10 cellular contexts compared by ENCODE assay signal in genomic region chr7:150586778-150587152, GRCh38. TPM values are rescaled to one million over a fixed set of nuclear protein-coding genes. Genes with fewer than 3 reads are reported as not detected.
DNase-seq lines count a peak whose midpoint lies in the region; ATAC-seq, FAIRE-seq and TF ChIP-seq lines count a peak whose summit lies in the region.
"Had no signal": no experiment of that assay in that cellular context is flagged by ENCODE, and none has a peak within 500 bp of the region (broad histone marks: within the 10 kb centered on the region; RNA-seq: fewer than 3 reads in every experiment).

No MANE protein-coding gene starts in this region.

- intact Hi-C loops in CD14-positive monocyte (cut with micrococcal nuclease), result no loop called here
- intact Hi-C loops in endothelial cell of umbilical vein (cut with micrococcal nuclease), result loop anchor here (1.0 to 5.0 kb wide), 11 partner anchors 19 to 209 kb away; partner anchors contain the start of genes GIMAP2, GIMAP4, GIMAP5 and GIMAP8
- intact Hi-C loops in lower leg skin (cut with DNase I; ENCODE audit: low total_unique reads), result no loop called here

- H3K4me1 ChIP-seq in endothelial cell of umbilical vein (ENCODE audit: control insufficient read depth, extremely low read depth, insufficient read depth, low read length), result peaks cover 34% of the 10 kb centered on the region

- H3K9me3 ChIP-seq in endothelial cell of umbilical vein (replicated peaks; ENCODE audit: control insufficient read depth, insufficient read depth, low read length), result no peaks in the 10 kb centered on the region

- TF ChIP-seq POLR2A in endothelial cell of umbilical vein (IDR thresholded peaks at IDR 0.05; ENCODE audit: low read depth, low read length) (no peak), lower leg skin (IDR thresholded peaks at IDR 0.05) (no peak)

- H3K36me3 Mint-ChIP-seq in CD14-positive monocyte, result peaks cover 2 to 4% of the 10 kb centered on the region in 2 donors

- peak; percentile 59 for ATAC-seq in omental fat pad (ENCODE audit: low FRiP score)
- ATAC-seq in GM18519 (IDR thresholded peaks at IDR 0.05; ENCODE audit: low FRiP score, unreplicated experiment), result no peak
- ATAC-seq: K562 had no signal

- peak overlapping the region; percentile 64 for H3K9ac ChIP-seq in endothelial cell of umbilical vein (replicated peaks; ENCODE audit: extremely low read depth, insufficient read depth, low read length)

- dilution Hi-C loops in endothelial cell of umbilical vein (cut with MboI; ENCODE audit: extremely low pct_ligation_motif_present, low sequenced_read_pairs), result no loop called here

- peaks cover 0 to 2% (median 2%) of the 10 kb centered on the region in 3 donors for H3K27me3 Mint-ChIP-seq in CD14-positive monocyte (ENCODE audit: low read depth in 3 of 3)

- no peaks in the 10 kb centered on the region for H3K36me3 ChIP-seq in endothelial cell of umbilical vein (ENCODE audit: control insufficient read depth in 2 of 2, extremely low read depth in 1 of 2, insufficient read depth in 2 of 2, low read length in 2 of 2)

- DNase-seq in CD14-positive monocyte (ENCODE audit: low spot score), result no peak
- DNase-seq in MV-4-11 (lab: John Stamatoyannopoulos, UW), result peak; percentile 79
- peak; percentile 96 for DNase-seq in endothelial cell of umbilical vein (ENCODE audit: low read depth, low spot score)
- no peak for DNase-seq in omental fat pad (ENCODE audit: low spot score)
- no peak for DNase-seq in medulla oblongata (ENCODE audit: extremely low spot score)
- DNase-seq in lower leg skin (ENCODE audit: low spot score in 2 of 2), result no peak
- no peak for DNase-seq in NAMALWA (ENCODE audit: low spot score)
- DNase-seq: posterior cingulate gyrus had no signal

- H3K4me1 Mint-ChIP-seq in CD14-positive monocyte, result peaks cover 42% of the 10 kb centered on the region

- TF ChIP-seq CTCF in CD14-positive monocyte (IDR thresholded peaks at IDR 0.05), result no peak
- TF ChIP-seq CTCF in endothelial cell of umbilical vein (IDR thresholded peaks at IDR 0.05; ENCODE audit: extremely low read depth in 1 of 2, insufficient read depth in 1 of 2, low read depth in 1 of 2, low read length in 2 of 2), result no peak
- TF ChIP-seq CTCF in omental fat pad (IDR thresholded peaks at IDR 0.05), result no peak
- no peak for TF ChIP-seq CTCF in lower leg skin (IDR thresholded peaks at IDR 0.05)

- POLR2A ChIA-PET in endothelial cell of umbilical vein (lab: Charles Lee), result interaction anchor here (0.6 to 1.9 kb wide), 13 partner anchors 17 to 512 kb away, joined by 3 to 15 read pairs (median 5); partner anchors contain the start of genes GIMAP1, GIMAP2, GIMAP4 and GIMAP6

- H3K9me3 Mint-ChIP-seq in CD14-positive monocyte, result peaks cover 5 to 12% (median 8%) of the 10 kb centered on the region in 7 donors

- H3K27ac ChIP-seq in endothelial cell of umbilical vein (ENCODE audit: insufficient read depth, low read depth, low read length), result peak overlapping the region; percentile 93

- H3K4me3 Mint-ChIP-seq in CD14-positive monocyte, result peak overlapping the region; percentile 59 to 67

- H3K27ac Mint-ChIP-seq in CD14-positive monocyte, result peak overlapping the region; percentile 84 to 94 (median 89)

- H3K79me2 ChIP-seq in endothelial cell of umbilical vein (ENCODE audit: control insufficient read depth, insufficient read depth, low read length), result no peaks in the 10 kb centered on the region

- H4K20me1 ChIP-seq in endothelial cell of umbilical vein (replicated peaks; ENCODE audit: control insufficient read depth, extremely low read depth, insufficient read depth, low read length), result no peaks in the 10 kb centered on the region

- peak overlapping the region in 1 of 3 experiments; percentile 24 for H3K4me3 ChIP-seq in endothelial cell of umbilical vein (replicated peaks in 1 of 3; ENCODE audit: insufficient read depth in 1 of 3, low read depth in 1 of 3, low read length in 3 of 3)
- H3K4me3 ChIP-seq in lower leg skin (ENCODE audit: low read depth, poor library complexity, severe bottlenecking), result no peak overlapping the region
- H3K4me3 ChIP-seq: K562 had no signal

- no TSS peak for BruUV-seq in endothelial cell of umbilical vein (replicated peaks; lab: Mats Ljungman, UMichigan)

- peak overlapping the region; percentile 75 for H3K4me2 ChIP-seq in endothelial cell of umbilical vein (ENCODE audit: insufficient read depth, low read length)

- peak; percentile 90 for FAIRE-seq in endothelial cell of umbilical vein (lab: Jason Lieb, UNC)
- FAIRE-seq: K562 had no signal

- no peak overlapping the region for H2AFZ ChIP-seq in endothelial cell of umbilical vein (ENCODE audit: low read depth, low read length)

- CTCF ChIA-PET in endothelial cell of umbilical vein (lab: Charles Lee), result interaction anchor here (0.9 to 2.4 kb wide), 11 partner anchors 17 to 311 kb away, joined by 3 to 15 read pairs (median 5); partner anchors contain the start of genes GIMAP1, GIMAP7 and GIMAP8

- no peaks in the 10 kb centered on the region for H3K27me3 ChIP-seq in endothelial cell of umbilical vein (ENCODE audit: control insufficient read depth in 2 of 2, insufficient read depth in 2 of 2, low read length in 2 of 2)

- H3K9me1 ChIP-seq in endothelial cell of umbilical vein (replicated peaks; ENCODE audit: control insufficient read depth, extremely low read depth, insufficient read depth, low read length), result no peaks in the 10 kb centered on the region

TF ChIP-seq in endothelial cell of umbilical vein, 7 proteins besides CTCF, POLR2A, EP300 and RAD21:
- TF ChIP-seq EZH2 (IDR thresholded peaks at IDR 0.05; ENCODE audit: borderline replicate concordance, low read depth, low read length, severe bottlenecking) (no peak), POLR2AphosphoS5 (IDR thresholded peaks at IDR 0.05; ENCODE audit: insufficient read depth, low read depth, low read length) (peak; percentile 78), MAX (IDR thresholded peaks at IDR 0.05; ENCODE audit: insufficient read depth, insufficient read length) (no peak), MYC (IDR thresholded peaks at IDR 0.05; ENCODE audit: low read depth, low read length) (no peak), JUN (IDR thresholded peaks at IDR 0.05; ENCODE audit: borderline replicate concordance, insufficient read depth, insufficient read length, low read depth) (peak; percentile 94), GATA2 (IDR thresholded peaks at IDR 0.05; ENCODE audit: insufficient read depth, insufficient read length, low read depth, low read length) (peak; percentile 77), FOS (IDR thresholded peaks at IDR 0.05; ENCODE audit: borderline replicate concordance, insufficient read depth, low read length) (peak; percentile 88)
TF ChIP-seq in endothelial cell of umbilical vein: peak in this region for 4.

RNA-seq across cellular contexts. Expression of gene GIMAP4, which starts 19.6 kb away (rescaled TPM):
- polyA plus RNA-seq in CD14-positive monocyte, result 100 to 1,000 TPM; 167 to 269 TPM
- 168 and 174 TPM in 2 replicates for total RNA-seq in endothelial cell of umbilical vein
- 38.6 and 56.6 TPM in 2 replicates for polyA plus RNA-seq in endothelial cell of umbilical vein
- polyA plus RNA-seq in endothelial cell of umbilical vein (2011; cell fraction: cytosol; rRNA removed), result 88.4 and 95.0 TPM in 2 replicates
- 45.2 and 49.1 TPM in 2 replicates for polyA plus RNA-seq in endothelial cell of umbilical vein (2011; cell fraction: nucleus; rRNA removed)
- 180 and 200 TPM in 2 replicates for polyA plus RNA-seq in endothelial cell of umbilical vein (2012)
- 95.6 and 104 TPM in 2 replicates for polyA minus RNA-seq in endothelial cell of umbilical vein
- polyA minus RNA-seq in endothelial cell of umbilical vein (2011; cell fraction: cytosol; rRNA and poly(A)+ RNA removed), result not detected
- polyA minus RNA-seq in endothelial cell of umbilical vein (2011; cell fraction: nucleus; rRNA and poly(A)+ RNA removed), result 24.3 and 30.1 TPM in 2 replicates
- 100 to 1,000 TPM in 1 of 4 donors, 10 to 100 TPM in 3; 16.1 to 135 (median 47.8) TPM for total RNA-seq in omental fat pad
- total RNA-seq in lower leg skin, result 10 to 100 TPM in 2 of 4 donors, 1 to 10 TPM in 2; 4.6 to 17.9 (median 8.1) TPM
- polyA plus RNA-seq: K562 had no signal

RNA-seq across cellular contexts. Expression of gene GIMAP6, which starts 45.4 kb away (rescaled TPM):
- polyA plus RNA-seq in CD14-positive monocyte (10 to 100 TPM; 57.0 to 70.2 TPM), endothelial cell of umbilical vein (58.7 and 65.6 TPM in 2 replicates)
- total RNA-seq in endothelial cell of umbilical vein (85.0 and 87.8 TPM in 2 replicates), omental fat pad (100 to 1,000 TPM in 1 of 4 donors, 10 to 100 TPM in 3; 16.8 to 135 (median 48.3) TPM), lower leg skin (10 to 100 TPM in 2 of 4 donors, 1 to 10 TPM in 2; 3.6 to 23.6 (median 9.7) TPM)
- 56.7 and 57.8 TPM in 2 replicates for polyA plus RNA-seq in endothelial cell of umbilical vein (2011; cell fraction: cytosol; rRNA removed)
- polyA plus RNA-seq in endothelial cell of umbilical vein (2011; cell fraction: nucleus; rRNA removed), result 55.9 and 58.9 TPM in 2 replicates
- 55.3 and 64.2 TPM in 2 replicates for polyA plus RNA-seq in endothelial cell of umbilical vein (2012)
- polyA minus RNA-seq in endothelial cell of umbilical vein, result 95.5 and 96.0 TPM in 2 replicates
- polyA minus RNA-seq in endothelial cell of umbilical vein (2011; cell fraction: cytosol; rRNA and poly(A)+ RNA removed), result not detected
- polyA minus RNA-seq in endothelial cell of umbilical vein (2011; cell fraction: nucleus; rRNA and poly(A)+ RNA removed), result 35.2 and 38.9 TPM in 2 replicates

Comparison
In these comparisons a context has a peak if more than half of its experiments do, and no peak if none do; other contexts are left out.
1. DNase-seq: peak in MV-4-11 (single experiment) and endothelial cell of umbilical vein (single experiment); none in CD14-positive monocyte (single experiment), omental fat pad (single experiment), medulla oblongata (single experiment), lower leg skin (0 of 2) and NAMALWA (single experiment).